ENCODE assay signal across 8 cellular contexts in the genomic region with DNA sequence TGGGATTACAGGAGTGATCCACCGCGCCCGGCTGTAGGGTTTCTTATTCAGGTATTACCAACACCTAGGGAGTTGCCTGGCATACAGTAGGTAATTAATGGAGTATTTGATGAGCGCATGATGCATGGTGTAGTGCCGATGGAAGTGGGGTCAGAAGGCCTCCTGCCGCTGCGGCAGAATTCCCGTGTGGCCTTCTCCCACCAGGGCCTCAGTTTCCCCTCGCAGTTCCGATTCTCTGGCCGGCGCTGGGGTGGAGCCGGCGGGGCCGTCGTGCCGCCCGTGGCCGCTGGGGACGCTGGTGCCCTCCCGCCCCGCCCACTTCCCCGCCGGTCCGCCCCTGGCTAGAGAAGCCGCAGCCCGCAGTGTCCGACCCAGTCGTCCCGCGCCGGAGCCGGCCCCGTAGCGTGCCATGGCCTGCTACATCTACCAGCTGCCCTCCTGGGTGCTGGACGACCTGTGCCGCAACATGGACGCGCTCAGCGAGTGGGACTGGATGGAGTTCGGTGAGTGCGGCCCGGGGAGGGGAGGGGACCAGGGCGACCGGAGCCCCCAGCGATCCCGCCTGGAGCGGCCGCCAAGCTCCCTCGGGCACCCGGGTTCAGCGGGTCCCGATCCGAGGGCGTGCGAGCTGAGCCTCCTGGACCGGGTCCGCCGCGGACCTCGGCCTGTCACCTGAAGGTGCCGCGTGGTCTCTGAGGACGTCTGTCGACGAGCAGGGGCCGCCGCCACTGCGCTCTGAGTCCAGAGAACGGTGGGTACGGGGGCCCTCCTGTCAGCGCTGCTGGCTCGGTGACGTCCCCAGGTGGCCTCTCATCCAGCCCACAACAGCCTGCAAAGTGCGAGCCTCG. TPM values are rescaled to one million over a fixed set of nuclear protein-coding genes. Genes with fewer than 3 reads are reported as not detected.
A peak's percentile ranks its signal among the peaks of the same experiment; 100 is the strongest.
DNase-seq lines count a peak whose midpoint lies in the region; ATAC-seq and TF ChIP-seq lines count a peak whose summit lies in the region.

Gene IRAK2, plus strand, starts transcription at position 374 of the 848 bp plus-strand sequence. Its CDS starts 36 bp downstream, at position 410.

- H3K36me3 ChIP-seq in Peyer's patch (no peaks in the 10 kb centered on the region), neural cell (ENCODE audit: insufficient read depth, low read length) (no peaks in the 10 kb centered on the region), subcutaneous abdominal adipose tissue (ENCODE audit: control insufficient read depth in 5 of 5, insufficient read depth in 5 of 5, low read length in 5 of 5) (peaks cover 0 to 3% (median 0%) of the 10 kb centered on the region in 5 donors)

- ATAC-seq in HG02943 (IDR thresholded peaks at IDR 0.05; ENCODE audit: low read depth, unreplicated experiment): peak; percentile 67

- no peaks in the 10 kb centered on the region for H4K20me1 ChIP-seq in neural cell (ENCODE audit: insufficient read depth)

- no peak for TF ChIP-seq RAD21 in neural cell (conservative IDR thresholded peaks at IDR 0.05)

- peak within 1 kb of the TSS; percentile 47 to 94 (median 72) for H3K27ac ChIP-seq in Peyer's patch
- no peak within 1 kb of the TSS for H3K27ac ChIP-seq in neural cell (ENCODE audit: low read length)
- H3K27ac ChIP-seq in subcutaneous abdominal adipose tissue (ENCODE audit: low read depth, low read length): peak within 1 kb of the TSS; percentile 57

- H3K4me3 ChIP-seq in Peyer's patch (peak within 1 kb of the TSS; percentile 79 to 95 (median 93)), foreskin fibroblast (ENCODE audit: low read depth in 1 of 2, low read length in 2 of 2) (peak within 1 kb of the TSS; percentile 81 to 88), neural cell (ENCODE audit: low read length) (peak within 1 kb of the TSS; percentile 76), subcutaneous abdominal adipose tissue (ENCODE audit: low read depth in 1 of 5, low read length in 5 of 5) (peak within 1 kb of the TSS; percentile 69 to 95 (median 90))

- no peaks in the 10 kb centered on the region for H3K27me3 ChIP-seq in Peyer's patch
- H3K27me3 ChIP-seq in neural cell (ENCODE audit: insufficient read depth, low read depth, low read length): peaks cover 9% of the 10 kb centered on the region
- no peaks in the 10 kb centered on the region for H3K27me3 ChIP-seq in subcutaneous abdominal adipose tissue (ENCODE audit: control insufficient read depth in 5 of 5, insufficient read depth in 4 of 5, low read length in 5 of 5)

- H3F3A ChIP-seq in neural cell (ENCODE audit: insufficient read depth, low read length, poor library complexity, severe bottlenecking): no peaks in the 10 kb centered on the region

- H3K4me1 ChIP-seq in Peyer's patch: peaks cover 0 to 16% (median 0%) of the 10 kb centered on the region in 4 donors
- peaks cover 0 to 31% (median 27%) of the 10 kb centered on the region in 5 donors for H3K4me1 ChIP-seq in subcutaneous abdominal adipose tissue (ENCODE audit: control insufficient read depth in 5 of 5, insufficient read depth in 5 of 5, low read length in 5 of 5)

- peak; percentile 76 to 99 (median 88) for TF ChIP-seq CTCF in Peyer's patch (IDR thresholded peaks at IDR 0.05)
- TF ChIP-seq CTCF in foreskin fibroblast (IDR thresholded peaks at IDR 0.05; ENCODE audit: low read depth, low read length): peak; percentile 39
- TF ChIP-seq CTCF in neural cell (IDR thresholded peaks at IDR 0.05; ENCODE audit: poor library complexity, severe bottlenecking): peak; percentile 68

- H2AFZ ChIP-seq in neural cell (ENCODE audit: low read depth, low read length): no peak within 1 kb of the TSS

- no peak for TF ChIP-seq EP300 in neural cell (conservative IDR thresholded peaks at IDR 0.05; ENCODE audit: poor library complexity, severe bottlenecking)

- peak; percentile 41 to 65 for TF ChIP-seq POLR2A in Peyer's patch (IDR thresholded peaks at IDR 0.05)

- H3K9me2 ChIP-seq in neural cell (ENCODE audit: insufficient read depth, low read length): no peaks in the 10 kb centered on the region

- H3K79me2 ChIP-seq in neural cell (replicated peaks; ENCODE audit: insufficient read depth, low read length): no peaks in the 10 kb centered on the region

- H3K9me3 ChIP-seq in Peyer's patch (peaks cover 0 to 5% (median 2%) of the 10 kb centered on the region in 4 donors), neural cell (ENCODE audit: low read length) (no peaks in the 10 kb centered on the region), subcutaneous abdominal adipose tissue (ENCODE audit: control insufficient read depth in 5 of 5, low read length in 5 of 5) (peaks cover 0 to 8% (median 3%) of the 10 kb centered on the region in 5 donors)

- no peak within 1 kb of the TSS for H3K4me2 ChIP-seq in neural cell (ENCODE audit: low read length)

- peak; percentile 55 for DNase-seq in NCI-H82 (lab: John Stamatoyannopoulos, UW)
- no peak for DNase-seq in NCI-H82 treated with DMSO at 0.1 percent for 48 hours (lab: John Stamatoyannopoulos, UW; ENCODE audit: unreplicated experiment)
- DNase-seq in Peyer's patch: peak; percentile 76 to 88 (median 83)
- peak; percentile 47 for DNase-seq in activated gamma-delta T cell (lab: John Stamatoyannopoulos, UW)
- peak; percentile 56 to 87 for DNase-seq in foreskin fibroblast

- H3K9ac ChIP-seq in neural cell (ENCODE audit: low read length) (peak within 1 kb of the TSS; percentile 45), subcutaneous abdominal adipose tissue (ENCODE audit: low read length in 5 of 5) (peak within 1 kb of the TSS; percentile 28 to 96 (median 88))

TF ChIP-seq in neural cell, 6 proteins besides CTCF, POLR2A, EP300 and RAD21:
- TF ChIP-seq POLR2AphosphoS5 (IDR thresholded peaks at IDR 0.05) (no peak), SMC3 (conservative IDR thresholded peaks at IDR 0.05; ENCODE audit: poor library complexity) (no peak), EZH2 (IDR thresholded peaks at IDR 0.05; ENCODE audit: borderline replicate concordance, insufficient read depth, low read length, poor library complexity, severe bottlenecking) (no peak), TAF1 (IDR thresholded peaks at IDR 0.05; ENCODE audit: low read depth) (no peak), REST (IDR thresholded peaks at IDR 0.05; ENCODE audit: borderline replicate concordance) (no peak), MXI1 (conservative IDR thresholded peaks at IDR 0.05; ENCODE audit: poor library complexity, severe bottlenecking) (no peak)

RNA-seq across cellular contexts. Expression of gene IRAK2, which starts in this region (rescaled TPM):
- total RNA-seq in Peyer's patch: 10 to 100 TPM in 3 of 4 donors, 1 to 10 TPM in 1; 9.1 to 17.3 (median 11.0) TPM
- 0.84 and 1.1 TPM in 2 replicates for polyA plus RNA-seq in neural cell
- 0.49 and 1.2 TPM in 2 replicates for polyA minus RNA-seq in neural cell
